Comparison of ENCODE assay signal across 23 cellular contexts in the genomic region with DNA sequence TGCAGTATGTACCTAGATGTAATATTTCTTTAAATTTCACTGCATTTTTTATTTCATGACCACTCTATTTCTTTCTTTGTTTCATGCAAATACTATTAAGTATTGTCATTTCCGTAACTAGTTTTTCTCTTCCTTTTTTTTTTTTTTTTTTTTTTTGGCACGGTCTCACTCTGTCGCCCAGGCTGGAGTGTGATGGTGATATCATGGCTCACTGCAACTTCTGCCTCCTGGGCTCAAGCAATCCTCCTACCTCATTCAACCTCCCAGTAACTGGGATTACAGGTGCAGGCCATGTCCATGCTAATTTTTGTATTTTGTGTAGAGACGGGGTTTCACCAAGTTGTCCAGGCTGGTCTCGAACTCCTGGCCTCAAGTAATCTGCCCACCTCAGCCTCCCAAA.
DNase-seq lines count a peak whose midpoint lies in the region; ATAC-seq, FAIRE-seq and TF ChIP-seq lines count a peak whose summit lies in the region.
"Had no signal": no experiment of that assay in that cellular context is flagged by ENCODE, and none has a peak within 500 bp of the region (broad histone marks: within the 10 kb centered on the region; RNA-seq: fewer than 3 reads in every experiment).

No MANE protein-coding gene starts in this region.

- no peaks in the 10 kb centered on the region for H4K20me1 ChIP-seq in HepG2 (ENCODE audit: insufficient read depth, low read length)
- H4K20me1 ChIP-seq in OCI-LY7 (ENCODE audit: insufficient read depth, low read length): no peaks in the 10 kb centered on the region
- H4K20me1 ChIP-seq: BLaER1 treated with 17β-estradiol and CSF1 and Interleukin-3, amounts not matched to agents 10 nM and 100 nM had no signal

- H3K27me3 ChIP-seq in HepG2 (ENCODE audit: control insufficient read depth in 1 of 2, insufficient read depth in 2 of 2, low read length in 2 of 2): peaks cover 3 to 76% of the 10 kb centered on the region in 2 experiments
- H3K27me3 ChIP-seq in right lobe of liver: no peaks in the 10 kb centered on the region
- H3K27me3 ChIP-seq in muscle layer of duodenum (ENCODE audit: low read depth, low read length): no peaks in the 10 kb centered on the region
- H3K27me3 ChIP-seq in transverse colon: no peaks in the 10 kb centered on the region
- H3K27me3 ChIP-seq: BE2C; BLaER1 treated with 17β-estradiol and CSF1 and Interleukin-3, amounts not matched to agents 10 nM and 100 nM had no signal

- in situ Hi-C loops in HepG2 (cut with HindIII; ENCODE audit: extremely low pct_ligation_motif_present, low pct_unique_long_range_greater_than_20kb) (no loop called here), transverse colon (cut with MboI; ENCODE audit: low pct_ligation_motif_present in 1 of 4, low pct_unique_long_range_greater_than_20kb in 1 of 4, low sequenced_read_pairs in 3 of 4) (no loop called here)

- H3K9me3 ChIP-seq in HepG2 (ENCODE audit: low read length): no peaks in the 10 kb centered on the region
- H3K9me3 ChIP-seq in right lobe of liver: no peaks in the 10 kb centered on the region
- H3K9me3 ChIP-seq in muscle layer of duodenum (ENCODE audit: control insufficient read depth in 1 of 2, low read length in 2 of 2): no peaks in the 10 kb centered on the region
- no peaks in the 10 kb centered on the region for H3K9me3 ChIP-seq in transverse colon
- H3K9me3 ChIP-seq in OCI-LY7 (ENCODE audit: low read length): no peaks in the 10 kb centered on the region
- H3K9me3 ChIP-seq: A549; BE2C; BLaER1 treated with 17β-estradiol and CSF1 and Interleukin-3, amounts not matched to agents 10 nM and 100 nM had no signal

- no peaks in the 10 kb centered on the region for H3K4me1 ChIP-seq in HepG2 (ENCODE audit: insufficient read depth, low read length)
- H3K4me1 ChIP-seq in right lobe of liver: no peaks in the 10 kb centered on the region
- no peaks in the 10 kb centered on the region for H3K4me1 ChIP-seq in muscle layer of duodenum (ENCODE audit: control insufficient read depth in 1 of 2, insufficient read depth in 2 of 2, low read length in 2 of 2)
- H3K4me1 ChIP-seq in transverse colon: peaks cover 0 to 25% (median 11%) of the 10 kb centered on the region in 4 donors
- H3K4me1 ChIP-seq in OCI-LY7 (ENCODE audit: insufficient read depth, low read length, poor library complexity, severe bottlenecking): no peaks in the 10 kb centered on the region
- H3K4me1 ChIP-seq: A549; BE2C; BLaER1 treated with 17β-estradiol and CSF1 and Interleukin-3, amounts not matched to agents 10 nM and 100 nM had no signal

- H3K9ac ChIP-seq in HepG2 (ENCODE audit: insufficient read depth, low read depth, low read length): no peak overlapping the region
- H3K9ac ChIP-seq: BLaER1 treated with 17β-estradiol and CSF1 and Interleukin-3, amounts not matched to agents 10 nM and 100 nM had no signal

- 17% methylated on average over 5 of the region's 5 CpGs for WGBS in HepG2 (ENCODE audit: low lambda C conversion rate)
- 60% methylated on average over 3 of the region's 5 CpGs for WGBS in right lobe of liver (ENCODE audit: insufficient coverage, low coverage, low lambda C conversion rate, missing lambda C conversion rate)
- WGBS in transverse colon (ENCODE audit: low coverage in 1 of 2), 2 donors: 57 to 80% methylated on average over 1 to 5 of the region's 5 CpGs

- H2AFZ ChIP-seq in HepG2 (ENCODE audit: low read length) (no peak overlapping the region), OCI-LY7 (ENCODE audit: low read length) (no peak overlapping the region)
- H2AFZ ChIP-seq: GM23338 had no signal

- CTCF ChIA-PET in HepG2 (lab: Yijun Ruan, JAX; ENCODE audit: low intra/inter-chr PET ratio, low total read pairs) (no interaction called here), OCI-LY7 (lab: Charles Lee; ENCODE audit: unreplicated experiment) (no interaction called here)

- BruUV-seq in HepG2 (replicated peaks; lab: Mats Ljungman, UMichigan) (no TSS peak), OCI-LY7 (replicated peaks; lab: Mats Ljungman, UMichigan) (no TSS peak)

- no peak for DNase-seq in HepG2 (ENCODE audit: low spot score)
- DNase-seq in right lobe of liver: no peak
- no peak for DNase-seq in transverse colon
- no peak for DNase-seq in OCI-LY7 (ENCODE audit: low spot score)
- DNase-seq: ACHN; AML-193; BE2C; CD4-positive, alpha-beta T cell; CD8-positive, alpha-beta memory T cell; DMS 273 treated with DMSO at 0.1 percent for 48 hours; DMS79; EL; GDM1; H9 had no signal

- H3K79me2 ChIP-seq in HepG2 (ENCODE audit: insufficient read depth, low read length): no peaks in the 10 kb centered on the region
- no peaks in the 10 kb centered on the region for H3K79me2 ChIP-seq in OCI-LY7 (ENCODE audit: insufficient read depth, low read depth, low read length)

- H3K4me3 ChIP-seq in HepG2 (replicated peaks in 1 of 3; ENCODE audit: insufficient read depth in 1 of 3, low read depth in 2 of 3, low read length in 3 of 3): no peak overlapping the region
- no peak overlapping the region for H3K4me3 ChIP-seq in right lobe of liver
- H3K4me3 ChIP-seq in muscle layer of duodenum (ENCODE audit: low read depth in 1 of 2, low read length in 2 of 2): no peak overlapping the region
- H3K4me3 ChIP-seq in transverse colon: no peak overlapping the region
- H3K4me3 ChIP-seq in OCI-LY7 (ENCODE audit: low read depth, low read length, poor library complexity, severe bottlenecking): no peak overlapping the region
- H3K4me3 ChIP-seq: A549; BLaER1 treated with 17β-estradiol and CSF1 and Interleukin-3, amounts not matched to agents 10 nM and 100 nM; GM12878; GM23338 had no signal

- H3K4me2 ChIP-seq in HepG2 (ENCODE audit: low read depth, low read length) (no peak overlapping the region), OCI-LY7 (ENCODE audit: low read length) (no peak overlapping the region)
- H3K4me2 ChIP-seq: A549; BLaER1 treated with 17β-estradiol and CSF1 and Interleukin-3, amounts not matched to agents 10 nM and 100 nM; GM23338 had no signal

- TF ChIP-seq CTCF in HepG2 (CRISPR knock-in tag; IDR thresholded peaks at IDR 0.05) (no peak), right lobe of liver (IDR thresholded peaks at IDR 0.05) (no peak), transverse colon (IDR thresholded peaks at IDR 0.05) (no peak), OCI-LY7 (conservative IDR thresholded peaks at IDR 0.05; ENCODE audit: low read length) (no peak)

- TF ChIP-seq POLR2A in HepG2 (IDR thresholded peaks at IDR 0.05; ENCODE audit: insufficient read depth in 1 of 2, low read depth in 2 of 2, low read length in 2 of 2) (no peak), right lobe of liver (IDR thresholded peaks at IDR 0.05) (no peak), transverse colon (IDR thresholded peaks at IDR 0.05) (no peak)

- H3K36me3 ChIP-seq in HepG2 (replicated peaks in 1 of 2; ENCODE audit: control insufficient read depth in 1 of 2, insufficient read depth in 2 of 2, low read length in 2 of 2) (no peaks in the 10 kb centered on the region), right lobe of liver (no peaks in the 10 kb centered on the region), muscle layer of duodenum (ENCODE audit: control insufficient read depth in 1 of 2, insufficient read depth in 2 of 2, low read length in 2 of 2) (no peaks in the 10 kb centered on the region), transverse colon (no peaks in the 10 kb centered on the region), OCI-LY7 (ENCODE audit: insufficient read depth, low read length) (no peaks in the 10 kb centered on the region)
- H3K36me3 ChIP-seq: BE2C; BLaER1 treated with 17β-estradiol and CSF1 and Interleukin-3, amounts not matched to agents 10 nM and 100 nM had no signal

- no peaks in the 10 kb centered on the region for H3K9me2 ChIP-seq in OCI-LY7 (ENCODE audit: insufficient read depth, low read length)

- FAIRE-seq in HepG2 (lab: Jason Lieb, UNC): no peak
- FAIRE-seq: A549, D721Med, GM12878 had no signal

- ATAC-seq in HepG2: no peak
- ATAC-seq in right lobe of liver: no peak
- ATAC-seq in HG03108 (IDR thresholded peaks at IDR 0.05; ENCODE audit: unreplicated experiment): no peak
- ATAC-seq: A549, GM12878, GM23338, HCT116 had no signal

- no peak overlapping the region for H3K27ac ChIP-seq in HepG2 (ENCODE audit: extremely low read length, insufficient read depth, low read length)
- H3K27ac ChIP-seq in right lobe of liver: no peak overlapping the region
- H3K27ac ChIP-seq in muscle layer of duodenum (ENCODE audit: low read length): peak overlapping the region; percentile 27
- H3K27ac ChIP-seq in transverse colon: peak overlapping the region; percentile 63 to 80 (median 74)
- no peak overlapping the region for H3K27ac ChIP-seq in OCI-LY7 (ENCODE audit: low read depth, low read length, poor library complexity, severe bottlenecking)
- H3K27ac ChIP-seq: 22Rv1; A549; BLaER1 treated with 17β-estradiol and CSF1 and Interleukin-3, amounts not matched to agents 10 nM and 100 nM had no signal

- no peak for TF ChIP-seq RAD21 in HepG2 (CRISPR knock-in tag; IDR thresholded peaks at IDR 0.05)

- POLR2A ChIA-PET in HepG2 (lab: Yijun Ruan, JAX): no interaction called here
- POLR2A ChIA-PET in OCI-LY7 (lab: Charles Lee): no interaction called here

- intact Hi-C loops in HepG2 (cut with micrococcal nuclease; ENCODE audit: unreplicated experiment): no loop called here
- intact Hi-C loops in right lobe of liver (cut with DNase I): no loop called here
- intact Hi-C loops in transverse colon (cut with DNase I; ENCODE audit: low total_unique reads): no loop called here
- intact Hi-C loops in OCI-LY7 (cut with micrococcal nuclease; ENCODE audit: unreplicated experiment): no loop called here

- TF ChIP-seq EP300 in HepG2 (IDR thresholded peaks at IDR 0.05; ENCODE audit: low read depth in 2 of 2, low read length in 2 of 2) (no peak), HepG2 (CRISPR knock-in tag; IDR thresholded peaks at IDR 0.05; ENCODE audit: borderline replicate concordance) (no peak), transverse colon (IDR thresholded peaks at IDR 0.05; ENCODE audit: low read depth) (no peak)

TF ChIP-seq in HepG2, 621 proteins besides CTCF, POLR2A, EP300 and RAD21:
- TF ChIP-seq, protein P1, sequence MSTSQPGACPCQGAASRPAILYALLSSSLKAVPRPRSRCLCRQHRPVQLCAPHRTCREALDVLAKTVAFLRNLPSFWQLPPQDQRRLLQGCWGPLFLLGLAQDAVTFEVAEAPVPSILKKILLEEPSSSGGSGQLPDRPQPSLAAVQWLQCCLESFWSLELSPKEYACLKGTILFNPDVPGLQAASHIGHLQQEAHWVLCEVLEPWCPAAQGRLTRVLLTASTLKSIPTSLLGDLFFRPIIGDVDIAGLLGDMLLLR (CRISPR knock-in tag; IDR thresholded peaks at IDR 0.05): no peak
- TF ChIP-seq, protein P2, sequence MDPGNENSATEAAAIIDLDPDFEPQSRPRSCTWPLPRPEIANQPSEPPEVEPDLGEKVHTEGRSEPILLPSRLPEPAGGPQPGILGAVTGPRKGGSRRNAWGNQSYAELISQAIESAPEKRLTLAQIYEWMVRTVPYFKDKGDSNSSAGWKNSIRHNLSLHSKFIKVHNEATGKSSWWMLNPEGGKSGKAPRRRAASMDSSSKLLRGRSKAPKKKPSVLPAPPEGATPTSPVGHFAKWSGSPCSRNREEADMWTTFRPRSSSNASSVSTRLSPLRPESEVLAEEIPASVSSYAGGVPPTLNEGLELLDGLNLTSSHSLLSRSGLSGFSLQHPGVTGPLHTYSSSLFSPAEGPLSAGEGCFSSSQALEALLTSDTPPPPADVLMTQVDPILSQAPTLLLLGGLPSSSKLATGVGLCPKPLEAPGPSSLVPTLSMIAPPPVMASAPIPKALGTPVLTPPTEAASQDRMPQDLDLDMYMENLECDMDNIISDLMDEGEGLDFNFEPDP (CRISPR knock-in tag; conservative IDR thresholded peaks at IDR 0.05): 0 out of 2 replicates have a peak, but pooled peaks have one; percentile 29

Comparison
In these comparisons a context has a peak if more than half of its experiments do, and no peak if none do; other contexts are left out.
1. H3K27ac ChIP-seq: peak in muscle layer of duodenum (single experiment) and transverse colon (4 of 4); none in HepG2 (single experiment), right lobe of liver (0 of 3) and OCI-LY7 (single experiment).